Comparison of ENCODE assay signal across 1 cellular context in the genomic region with DNA sequence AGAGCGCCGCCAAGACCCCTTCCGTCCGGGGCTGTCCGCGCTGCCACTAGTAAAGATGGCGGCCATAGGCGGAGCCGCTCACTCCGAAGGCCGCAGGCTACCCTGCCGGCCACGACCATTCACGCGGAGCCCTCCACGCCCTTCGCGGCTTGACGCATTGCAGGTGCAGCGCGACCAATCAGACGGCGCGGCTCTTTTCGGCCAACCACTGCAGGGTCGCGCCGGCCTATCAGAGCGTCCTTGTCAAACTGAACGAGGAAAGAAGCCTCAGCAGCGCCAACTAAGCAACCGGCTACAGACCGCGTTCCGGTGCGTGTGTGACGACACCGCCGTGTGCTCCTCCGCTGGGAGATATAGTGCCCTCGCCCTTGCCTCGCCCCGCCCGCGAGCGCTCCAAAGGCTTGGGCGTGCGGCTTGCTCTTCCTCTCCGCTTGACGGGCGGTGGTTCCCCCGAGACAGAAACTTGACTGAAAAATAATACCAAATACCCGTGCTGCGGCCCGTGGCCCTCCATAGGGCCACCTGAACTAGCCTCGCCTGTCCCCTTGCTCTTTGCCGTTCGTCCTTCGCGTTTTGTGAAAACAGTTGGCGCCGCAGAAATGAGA.
TF ChIP-seq lines count a peak whose summit lies in the region.

No MANE protein-coding gene starts in this region.

TF ChIP-seq in K562, 482 proteins besides CTCF, POLR2A, EP300 and RAD21 (continued from another document and continues in another):
- TF ChIP-seq, protein P1, sequence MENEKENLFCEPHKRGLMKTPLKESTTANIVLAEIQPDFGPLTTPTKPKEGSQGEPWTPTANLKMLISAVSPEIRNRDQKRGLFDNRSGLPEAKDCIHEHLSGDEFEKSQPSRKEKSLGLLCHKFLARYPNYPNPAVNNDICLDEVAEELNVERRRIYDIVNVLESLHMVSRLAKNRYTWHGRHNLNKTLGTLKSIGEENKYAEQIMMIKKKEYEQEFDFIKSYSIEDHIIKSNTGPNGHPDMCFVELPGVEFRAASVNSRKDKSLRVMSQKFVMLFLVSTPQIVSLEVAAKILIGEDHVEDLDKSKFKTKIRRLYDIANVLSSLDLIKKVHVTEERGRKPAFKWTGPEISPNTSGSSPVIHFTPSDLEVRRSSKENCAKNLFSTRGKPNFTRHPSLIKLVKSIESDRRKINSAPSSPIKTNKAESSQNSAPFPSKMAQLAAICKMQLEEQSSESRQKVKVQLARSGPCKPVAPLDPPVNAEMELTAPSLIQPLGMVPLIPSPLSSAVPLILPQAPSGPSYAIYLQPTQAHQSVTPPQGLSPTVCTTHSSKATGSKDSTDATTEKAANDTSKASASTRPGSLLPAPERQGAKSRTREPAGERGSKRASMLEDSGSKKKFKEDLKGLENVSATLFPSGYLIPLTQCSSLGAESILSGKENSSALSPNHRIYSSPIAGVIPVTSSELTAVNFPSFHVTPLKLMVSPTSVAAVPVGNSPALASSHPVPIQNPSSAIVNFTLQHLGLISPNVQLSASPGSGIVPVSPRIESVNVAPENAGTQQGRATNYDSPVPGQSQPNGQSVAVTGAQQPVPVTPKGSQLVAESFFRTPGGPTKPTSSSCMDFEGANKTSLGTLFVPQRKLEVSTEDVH (IDR thresholded peaks at IDR 0.05; ENCODE audit: low read depth, partially characterized antibody) = peak; percentile 61
- TF ChIP-seq, protein P2, sequence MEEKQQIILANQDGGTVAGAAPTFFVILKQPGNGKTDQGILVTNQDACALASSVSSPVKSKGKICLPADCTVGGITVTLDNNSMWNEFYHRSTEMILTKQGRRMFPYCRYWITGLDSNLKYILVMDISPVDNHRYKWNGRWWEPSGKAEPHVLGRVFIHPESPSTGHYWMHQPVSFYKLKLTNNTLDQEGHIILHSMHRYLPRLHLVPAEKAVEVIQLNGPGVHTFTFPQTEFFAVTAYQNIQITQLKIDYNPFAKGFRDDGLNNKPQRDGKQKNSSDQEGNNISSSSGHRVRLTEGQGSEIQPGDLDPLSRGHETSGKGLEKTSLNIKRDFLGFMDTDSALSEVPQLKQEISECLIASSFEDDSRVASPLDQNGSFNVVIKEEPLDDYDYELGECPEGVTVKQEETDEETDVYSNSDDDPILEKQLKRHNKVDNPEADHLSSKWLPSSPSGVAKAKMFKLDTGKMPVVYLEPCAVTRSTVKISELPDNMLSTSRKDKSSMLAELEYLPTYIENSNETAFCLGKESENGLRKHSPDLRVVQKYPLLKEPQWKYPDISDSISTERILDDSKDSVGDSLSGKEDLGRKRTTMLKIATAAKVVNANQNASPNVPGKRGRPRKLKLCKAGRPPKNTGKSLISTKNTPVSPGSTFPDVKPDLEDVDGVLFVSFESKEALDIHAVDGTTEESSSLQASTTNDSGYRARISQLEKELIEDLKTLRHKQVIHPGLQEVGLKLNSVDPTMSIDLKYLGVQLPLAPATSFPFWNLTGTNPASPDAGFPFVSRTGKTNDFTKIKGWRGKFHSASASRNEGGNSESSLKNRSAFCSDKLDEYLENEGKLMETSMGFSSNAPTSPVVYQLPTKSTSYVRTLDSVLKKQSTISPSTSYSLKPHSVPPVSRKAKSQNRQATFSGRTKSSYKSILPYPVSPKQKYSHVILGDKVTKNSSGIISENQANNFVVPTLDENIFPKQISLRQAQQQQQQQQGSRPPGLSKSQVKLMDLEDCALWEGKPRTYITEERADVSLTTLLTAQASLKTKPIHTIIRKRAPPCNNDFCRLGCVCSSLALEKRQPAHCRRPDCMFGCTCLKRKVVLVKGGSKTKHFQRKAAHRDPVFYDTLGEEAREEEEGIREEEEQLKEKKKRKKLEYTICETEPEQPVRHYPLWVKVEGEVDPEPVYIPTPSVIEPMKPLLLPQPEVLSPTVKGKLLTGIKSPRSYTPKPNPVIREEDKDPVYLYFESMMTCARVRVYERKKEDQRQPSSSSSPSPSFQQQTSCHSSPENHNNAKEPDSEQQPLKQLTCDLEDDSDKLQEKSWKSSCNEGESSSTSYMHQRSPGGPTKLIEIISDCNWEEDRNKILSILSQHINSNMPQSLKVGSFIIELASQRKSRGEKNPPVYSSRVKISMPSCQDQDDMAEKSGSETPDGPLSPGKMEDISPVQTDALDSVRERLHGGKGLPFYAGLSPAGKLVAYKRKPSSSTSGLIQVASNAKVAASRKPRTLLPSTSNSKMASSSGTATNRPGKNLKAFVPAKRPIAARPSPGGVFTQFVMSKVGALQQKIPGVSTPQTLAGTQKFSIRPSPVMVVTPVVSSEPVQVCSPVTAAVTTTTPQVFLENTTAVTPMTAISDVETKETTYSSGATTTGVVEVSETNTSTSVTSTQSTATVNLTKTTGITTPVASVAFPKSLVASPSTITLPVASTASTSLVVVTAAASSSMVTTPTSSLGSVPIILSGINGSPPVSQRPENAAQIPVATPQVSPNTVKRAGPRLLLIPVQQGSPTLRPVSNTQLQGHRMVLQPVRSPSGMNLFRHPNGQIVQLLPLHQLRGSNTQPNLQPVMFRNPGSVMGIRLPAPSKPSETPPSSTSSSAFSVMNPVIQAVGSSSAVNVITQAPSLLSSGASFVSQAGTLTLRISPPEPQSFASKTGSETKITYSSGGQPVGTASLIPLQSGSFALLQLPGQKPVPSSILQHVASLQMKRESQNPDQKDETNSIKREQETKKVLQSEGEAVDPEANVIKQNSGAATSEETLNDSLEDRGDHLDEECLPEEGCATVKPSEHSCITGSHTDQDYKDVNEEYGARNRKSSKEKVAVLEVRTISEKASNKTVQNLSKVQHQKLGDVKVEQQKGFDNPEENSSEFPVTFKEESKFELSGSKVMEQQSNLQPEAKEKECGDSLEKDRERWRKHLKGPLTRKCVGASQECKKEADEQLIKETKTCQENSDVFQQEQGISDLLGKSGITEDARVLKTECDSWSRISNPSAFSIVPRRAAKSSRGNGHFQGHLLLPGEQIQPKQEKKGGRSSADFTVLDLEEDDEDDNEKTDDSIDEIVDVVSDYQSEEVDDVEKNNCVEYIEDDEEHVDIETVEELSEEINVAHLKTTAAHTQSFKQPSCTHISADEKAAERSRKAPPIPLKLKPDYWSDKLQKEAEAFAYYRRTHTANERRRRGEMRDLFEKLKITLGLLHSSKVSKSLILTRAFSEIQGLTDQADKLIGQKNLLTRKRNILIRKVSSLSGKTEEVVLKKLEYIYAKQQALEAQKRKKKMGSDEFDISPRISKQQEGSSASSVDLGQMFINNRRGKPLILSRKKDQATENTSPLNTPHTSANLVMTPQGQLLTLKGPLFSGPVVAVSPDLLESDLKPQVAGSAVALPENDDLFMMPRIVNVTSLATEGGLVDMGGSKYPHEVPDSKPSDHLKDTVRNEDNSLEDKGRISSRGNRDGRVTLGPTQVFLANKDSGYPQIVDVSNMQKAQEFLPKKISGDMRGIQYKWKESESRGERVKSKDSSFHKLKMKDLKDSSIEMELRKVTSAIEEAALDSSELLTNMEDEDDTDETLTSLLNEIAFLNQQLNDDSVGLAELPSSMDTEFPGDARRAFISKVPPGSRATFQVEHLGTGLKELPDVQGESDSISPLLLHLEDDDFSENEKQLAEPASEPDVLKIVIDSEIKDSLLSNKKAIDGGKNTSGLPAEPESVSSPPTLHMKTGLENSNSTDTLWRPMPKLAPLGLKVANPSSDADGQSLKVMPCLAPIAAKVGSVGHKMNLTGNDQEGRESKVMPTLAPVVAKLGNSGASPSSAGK (IDR thresholded peaks at IDR 0.05) = peak; percentile 88
- TF ChIP-seq, protein P3, sequence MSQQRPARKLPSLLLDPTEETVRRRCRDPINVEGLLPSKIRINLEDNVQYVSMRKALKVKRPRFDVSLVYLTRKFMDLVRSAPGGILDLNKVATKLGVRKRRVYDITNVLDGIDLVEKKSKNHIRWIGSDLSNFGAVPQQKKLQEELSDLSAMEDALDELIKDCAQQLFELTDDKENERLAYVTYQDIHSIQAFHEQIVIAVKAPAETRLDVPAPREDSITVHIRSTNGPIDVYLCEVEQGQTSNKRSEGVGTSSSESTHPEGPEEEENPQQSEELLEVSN (IDR thresholded peaks at IDR 0.05; ENCODE audit: borderline replicate concordance in 1 of 2, extremely low read depth in 1 of 2, insufficient read depth in 1 of 2, insufficient read length in 1 of 2, low read depth in 1 of 2, low read length in 1 of 2, poor library complexity in 1 of 2, severe bottlenecking in 1 of 2) = peak; percentile 79 to 84
- TF ChIP-seq MTA3 (IDR thresholded peaks at IDR 0.05; ENCODE audit: borderline replicate concordance) = peak; percentile 88; the same call in 1 of the 2 replicates
- TF ChIP-seq ADNP (tag; IDR thresholded peaks at IDR 0.05) = no peak
- no peak for TF ChIP-seq EWSR1 (IDR thresholded peaks at IDR 0.05; ENCODE audit: borderline replicate concordance, low read depth, partially characterized antibody)
- no peak for TF ChIP-seq ZNF695 (CRISPR knock-in tag; IDR thresholded peaks at IDR 0.05)
- TF ChIP-seq JUNB (CRISPR knock-in tag; conservative IDR thresholded peaks at IDR 0.05) = no peak
- TF ChIP-seq KDM4B (IDR thresholded peaks at IDR 0.05; ENCODE audit: borderline replicate concordance in 2 of 2, low read depth in 1 of 2) = no peak
- TF ChIP-seq ETV5 (CRISPR knock-in tag; IDR thresholded peaks at IDR 0.05; ENCODE audit: low read depth) = no peak
- peak; percentile 82 for TF ChIP-seq GTF2A2 (tag; IDR thresholded peaks at IDR 0.05)
- TF ChIP-seq MTA2 (IDR thresholded peaks at IDR 0.05; ENCODE audit: low read depth) = no peak
- TF ChIP-seq, protein P4, sequence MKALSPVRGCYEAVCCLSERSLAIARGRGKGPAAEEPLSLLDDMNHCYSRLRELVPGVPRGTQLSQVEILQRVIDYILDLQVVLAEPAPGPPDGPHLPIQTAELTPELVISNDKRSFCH (CRISPR knock-in tag; IDR thresholded peaks at IDR 0.05) = no peak
- TF ChIP-seq, protein P4 (tag; IDR thresholded peaks at IDR 0.05) = peak; percentile 74; the same call in 1 of the 2 replicates
- TF ChIP-seq ZNF699 (CRISPR knock-in tag; IDR thresholded peaks at IDR 0.05; ENCODE audit: insufficient replicate concordance) = no peak
- TF ChIP-seq ZNF696 (CRISPR knock-in tag; conservative IDR thresholded peaks at IDR 0.05) = no peak
- TF ChIP-seq POLR3G (IDR thresholded peaks at IDR 0.05; ENCODE audit: extremely low read depth, insufficient read length, insufficient replicate concordance) = no peak
- 0 out of 2 replicates have a peak, but pooled peaks have one; percentile 23 for TF ChIP-seq SMARCE1 (IDR thresholded peaks at IDR 0.05)
- TF ChIP-seq ILK (tag; IDR thresholded peaks at IDR 0.05; ENCODE audit: borderline replicate concordance, low read depth) = no peak
- no peak for TF ChIP-seq GABPB2 (CRISPR knock-in tag; conservative IDR thresholded peaks at IDR 0.05)
- TF ChIP-seq TCF7 (IDR thresholded peaks at IDR 0.05; ENCODE audit: borderline replicate concordance) = no peak
- TF ChIP-seq PYGO2 (tag; IDR thresholded peaks at IDR 0.05) = no peak
- no peak for TF ChIP-seq HDAC3 (IDR thresholded peaks at IDR 0.05; ENCODE audit: borderline replicate concordance, partially characterized antibody)
- peak; percentile 86 for TF ChIP-seq TAF9B (IDR thresholded peaks at IDR 0.05; ENCODE audit: partially characterized antibody)
- TF ChIP-seq, protein P5, sequence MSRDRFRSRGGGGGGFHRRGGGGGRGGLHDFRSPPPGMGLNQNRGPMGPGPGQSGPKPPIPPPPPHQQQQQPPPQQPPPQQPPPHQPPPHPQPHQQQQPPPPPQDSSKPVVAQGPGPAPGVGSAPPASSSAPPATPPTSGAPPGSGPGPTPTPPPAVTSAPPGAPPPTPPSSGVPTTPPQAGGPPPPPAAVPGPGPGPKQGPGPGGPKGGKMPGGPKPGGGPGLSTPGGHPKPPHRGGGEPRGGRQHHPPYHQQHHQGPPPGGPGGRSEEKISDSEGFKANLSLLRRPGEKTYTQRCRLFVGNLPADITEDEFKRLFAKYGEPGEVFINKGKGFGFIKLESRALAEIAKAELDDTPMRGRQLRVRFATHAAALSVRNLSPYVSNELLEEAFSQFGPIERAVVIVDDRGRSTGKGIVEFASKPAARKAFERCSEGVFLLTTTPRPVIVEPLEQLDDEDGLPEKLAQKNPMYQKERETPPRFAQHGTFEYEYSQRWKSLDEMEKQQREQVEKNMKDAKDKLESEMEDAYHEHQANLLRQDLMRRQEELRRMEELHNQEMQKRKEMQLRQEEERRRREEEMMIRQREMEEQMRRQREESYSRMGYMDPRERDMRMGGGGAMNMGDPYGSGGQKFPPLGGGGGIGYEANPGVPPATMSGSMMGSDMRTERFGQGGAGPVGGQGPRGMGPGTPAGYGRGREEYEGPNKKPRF (IDR thresholded peaks at IDR 0.05; ENCODE audit: low read depth, low read length) = no peak
- no peak for TF ChIP-seq LEF1 (IDR thresholded peaks at IDR 0.05)
- TF ChIP-seq, protein P6, sequence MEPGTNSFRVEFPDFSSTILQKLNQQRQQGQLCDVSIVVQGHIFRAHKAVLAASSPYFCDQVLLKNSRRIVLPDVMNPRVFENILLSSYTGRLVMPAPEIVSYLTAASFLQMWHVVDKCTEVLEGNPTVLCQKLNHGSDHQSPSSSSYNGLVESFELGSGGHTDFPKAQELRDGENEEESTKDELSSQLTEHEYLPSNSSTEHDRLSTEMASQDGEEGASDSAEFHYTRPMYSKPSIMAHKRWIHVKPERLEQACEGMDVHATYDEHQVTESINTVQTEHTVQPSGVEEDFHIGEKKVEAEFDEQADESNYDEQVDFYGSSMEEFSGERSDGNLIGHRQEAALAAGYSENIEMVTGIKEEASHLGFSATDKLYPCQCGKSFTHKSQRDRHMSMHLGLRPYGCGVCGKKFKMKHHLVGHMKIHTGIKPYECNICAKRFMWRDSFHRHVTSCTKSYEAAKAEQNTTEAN (CRISPR knock-in tag; IDR thresholded peaks at IDR 0.05) = no peak; the same call in 1 of the 2 replicates
- no peak for TF ChIP-seq THRAP3 (IDR thresholded peaks at IDR 0.05; ENCODE audit: borderline replicate concordance)
- TF ChIP-seq, protein P7, sequence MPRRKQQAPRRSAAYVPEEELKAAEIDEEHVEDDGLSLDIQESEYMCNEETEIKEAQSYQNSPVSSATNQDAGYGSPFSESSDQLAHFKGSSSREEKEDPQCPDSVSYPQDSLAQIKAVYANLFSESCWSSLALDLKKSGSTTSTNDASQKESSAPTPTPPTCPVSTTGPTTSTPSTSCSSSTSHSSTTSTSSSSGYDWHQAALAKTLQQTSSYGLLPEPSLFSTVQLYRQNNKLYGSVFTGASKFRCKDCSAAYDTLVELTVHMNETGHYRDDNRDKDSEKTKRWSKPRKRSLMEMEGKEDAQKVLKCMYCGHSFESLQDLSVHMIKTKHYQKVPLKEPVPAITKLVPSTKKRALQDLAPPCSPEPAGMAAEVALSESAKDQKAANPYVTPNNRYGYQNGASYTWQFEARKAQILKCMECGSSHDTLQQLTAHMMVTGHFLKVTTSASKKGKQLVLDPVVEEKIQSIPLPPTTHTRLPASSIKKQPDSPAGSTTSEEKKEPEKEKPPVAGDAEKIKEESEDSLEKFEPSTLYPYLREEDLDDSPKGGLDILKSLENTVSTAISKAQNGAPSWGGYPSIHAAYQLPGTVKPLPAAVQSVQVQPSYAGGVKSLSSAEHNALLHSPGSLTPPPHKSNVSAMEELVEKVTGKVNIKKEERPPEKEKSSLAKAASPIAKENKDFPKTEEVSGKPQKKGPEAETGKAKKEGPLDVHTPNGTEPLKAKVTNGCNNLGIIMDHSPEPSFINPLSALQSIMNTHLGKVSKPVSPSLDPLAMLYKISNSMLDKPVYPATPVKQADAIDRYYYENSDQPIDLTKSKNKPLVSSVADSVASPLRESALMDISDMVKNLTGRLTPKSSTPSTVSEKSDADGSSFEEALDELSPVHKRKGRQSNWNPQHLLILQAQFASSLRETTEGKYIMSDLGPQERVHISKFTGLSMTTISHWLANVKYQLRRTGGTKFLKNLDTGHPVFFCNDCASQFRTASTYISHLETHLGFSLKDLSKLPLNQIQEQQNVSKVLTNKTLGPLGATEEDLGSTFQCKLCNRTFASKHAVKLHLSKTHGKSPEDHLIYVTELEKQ (CRISPR knock-in tag; IDR thresholded peaks at IDR 0.05) = no peak
- TF ChIP-seq CBX3 (IDR thresholded peaks at IDR 0.05; ENCODE audit: borderline replicate concordance in 1 of 2, low read length in 2 of 2) = peak in 1 of 2 experiments; percentile 85; a peak in 2 of 3 replicates
- no peak for TF ChIP-seq ZC3H8 (IDR thresholded peaks at IDR 0.05)
